Comparison of ENCODE assay signal across 26 cellular contexts in genomic region chr7:36118344-36118743, GRCh38.
"Had no signal": no experiment of that assay in that cellular context is flagged by ENCODE, and none has a peak within 500 bp of the region (broad histone marks: within the 10 kb centered on the region; RNA-seq: fewer than 3 reads in every experiment).

No MANE protein-coding gene starts in this region.

- H3K4me3 ChIP-seq: esophagus muscularis mucosa, gastroesophageal sphincter, pancreas, tibial nerve had no signal

- FAIRE-seq: islet of Langerhans, pancreas, TTC549 had no signal

- H3K9me3 ChIP-seq: esophagus muscularis mucosa, gastroesophageal sphincter, pancreas, tibial nerve had no signal

- H3K27me3 ChIP-seq: brain microvascular endothelial cell, esophagus muscularis mucosa, gastroesophageal sphincter, pancreas, tibial nerve had no signal

- H3K27ac Mint-ChIP-seq: activated CD4-positive, alpha-beta T cell treated with anti-CD3 and anti-CD28 coated beads, Interleukin-2, amount 10 ng/mL, durations not matched to agents 7 days and 5 days; activated CD8-positive, alpha-beta memory T cell treated with anti-CD3 and anti-CD28 coated beads, Interleukin-2, amount 10 ng/mL, durations not matched to agents 7 days and 5 days; activated CD8-positive, alpha-beta T cell treated with anti-CD3 and anti-CD28 coated beads for 36 hours; activated naive CD4-positive, alpha-beta T cell treated with anti-CD3 and anti-CD28 coated beads, Interleukin-2, amount 10 ng/mL, durations not matched to agents 7 days and 5 days; activated naive CD8-positive, alpha-beta T cell treated with anti-CD3 and anti-CD28 coated beads, Interleukin-2, amount 50 U/mL, for 24 hours; natural killer cell treated with Interleukin-12 subunit alpha and Interleukin-12 subunit beta and Interleukin-15 and Interleukin-18, amount 100 ng/mL, for 72 hours; stimulated activated naive CD8-positive, alpha-beta T cell treated with anti-CD3 and anti-CD28 coated beads, Interleukin-15, Interleukin-2, amounts not matched to agents 100 ng/mL and 50 ng/mL, for 24 hours had no signal

- ATAC-seq: activated CD8-positive, alpha-beta memory T cell treated with anti-CD3 and anti-CD28 coated beads, Interleukin-2, amount 10 ng/mL, durations not matched to agents 7 days and 5 days; activated CD8-positive, alpha-beta T cell treated with anti-CD3 and anti-CD28 coated beads for 36 hours; activated naive CD8-positive, alpha-beta T cell treated with anti-CD3 and anti-CD28 coated beads, Interleukin-2, amount 50 U/mL, for 24 hours; natural killer cell treated with Interleukin-12 subunit alpha and Interleukin-12 subunit beta and Interleukin-15 and Interleukin-18, amount 100 ng/mL, for 72 hours had no signal

- H3K27ac ChIP-seq: esophagus muscularis mucosa, gastroesophageal sphincter, WERI-Rb-1 had no signal

- DNase-seq: activated CD4-positive, alpha-beta T cell treated with anti-CD3 and anti-CD28 coated beads, Interleukin-2, amount 10 ng/mL, durations not matched to agents 7 days and 5 days; activated CD4-positive, CD25-positive, alpha-beta regulatory T cell treated with anti-CD3 and anti-CD28 coated beads, Interleukin-2, amount 50 U/mL, for 72 hours; activated CD8-positive, alpha-beta memory T cell treated with anti-CD3 and anti-CD28 coated beads, Interleukin-2, amount 10 ng/mL, durations not matched to agents 7 days and 5 days; activated CD8-positive, alpha-beta T cell treated with anti-CD3 and anti-CD28 coated beads for 36 hours; activated effector memory CD4-positive, alpha-beta T cell treated with anti-CD3 and anti-CD28 coated beads, Interleukin-2, amount 50 U/mL, for 16 hours; activated naive CD4-positive, alpha-beta T cell treated with anti-CD3 and anti-CD28 coated beads, Interleukin-2, amount 10 ng/mL, durations not matched to agents 7 days and 5 days; activated naive CD8-positive, alpha-beta T cell treated with anti-CD3 and anti-CD28 coated beads, Interleukin-2, amount 50 U/mL, for 24 hours; activated T-cell treated with anti-CD3 and anti-CD28 coated beads for 4 hours; brain microvascular endothelial cell; caudate nucleus; dermis blood vessel endothelial cell; effector CD8-positive, alpha-beta T cell; hypothalamus; left ventricle myocardium superior; pancreas; right cardiac atrium; stimulated activated CD4-positive, alpha-beta T cell treated with anti-CD3 and anti-CD28 coated beads, Interleukin-1b, Interleukin-23, amount 100 ng/mL, for 48 hours; substantia nigra; WERI-Rb-1 had no signal

- H3K4me3 Mint-ChIP-seq: activated CD4-positive, alpha-beta T cell treated with anti-CD3 and anti-CD28 coated beads, Interleukin-2, amount 10 ng/mL, durations not matched to agents 7 days and 5 days; activated CD8-positive, alpha-beta memory T cell treated with anti-CD3 and anti-CD28 coated beads, Interleukin-2, amount 10 ng/mL, durations not matched to agents 7 days and 5 days; activated CD8-positive, alpha-beta T cell treated with anti-CD3 and anti-CD28 coated beads for 36 hours; activated naive CD4-positive, alpha-beta T cell treated with anti-CD3 and anti-CD28 coated beads, Interleukin-2, amount 10 ng/mL, durations not matched to agents 7 days and 5 days; activated naive CD8-positive, alpha-beta T cell treated with anti-CD3 and anti-CD28 coated beads, Interleukin-2, amount 50 U/mL, for 24 hours; natural killer cell treated with Interleukin-12 subunit alpha and Interleukin-12 subunit beta and Interleukin-15 and Interleukin-18, amount 100 ng/mL, for 72 hours; stimulated activated naive CD8-positive, alpha-beta T cell treated with anti-CD3 and anti-CD28 coated beads, Interleukin-15, Interleukin-2, amounts not matched to agents 100 ng/mL and 50 ng/mL, for 24 hours had no signal

- H3K36me3 ChIP-seq: brain microvascular endothelial cell, esophagus muscularis mucosa, gastroesophageal sphincter, pancreas, tibial nerve, WERI-Rb-1 had no signal
